In genomic region chr3:87771338-87772059, GRCh38 we compare ENCODE assay signal across 1 cellular context.
A peak's percentile ranks its signal among the peaks of the same experiment; 100 is the strongest.
TF ChIP-seq lines count a peak whose summit lies in the region.

No MANE protein-coding gene starts in this region.

TF ChIP-seq in GM12878, 131 proteins besides CTCF, POLR2A, EP300 and RAD21 (continued from another document):
- TF ChIP-seq ZNF592 (IDR thresholded peaks at IDR 0.05) (no peak), REST (IDR thresholded peaks at IDR 0.05; ENCODE audit: low read depth, low read length) (no peak), SMC3 (IDR thresholded peaks at IDR 0.05; ENCODE audit: borderline replicate concordance, low read length) (peak; percentile 84), YY1 (IDR thresholded peaks at IDR 0.05; ENCODE audit: low read depth, low read length) (peak; percentile 18; the same call in 1 of the 2 replicates)
TF ChIP-seq in GM12878: peak in this region for 2.
